9 cellular contexts compared by ENCODE assay signal in the genomic region with DNA sequence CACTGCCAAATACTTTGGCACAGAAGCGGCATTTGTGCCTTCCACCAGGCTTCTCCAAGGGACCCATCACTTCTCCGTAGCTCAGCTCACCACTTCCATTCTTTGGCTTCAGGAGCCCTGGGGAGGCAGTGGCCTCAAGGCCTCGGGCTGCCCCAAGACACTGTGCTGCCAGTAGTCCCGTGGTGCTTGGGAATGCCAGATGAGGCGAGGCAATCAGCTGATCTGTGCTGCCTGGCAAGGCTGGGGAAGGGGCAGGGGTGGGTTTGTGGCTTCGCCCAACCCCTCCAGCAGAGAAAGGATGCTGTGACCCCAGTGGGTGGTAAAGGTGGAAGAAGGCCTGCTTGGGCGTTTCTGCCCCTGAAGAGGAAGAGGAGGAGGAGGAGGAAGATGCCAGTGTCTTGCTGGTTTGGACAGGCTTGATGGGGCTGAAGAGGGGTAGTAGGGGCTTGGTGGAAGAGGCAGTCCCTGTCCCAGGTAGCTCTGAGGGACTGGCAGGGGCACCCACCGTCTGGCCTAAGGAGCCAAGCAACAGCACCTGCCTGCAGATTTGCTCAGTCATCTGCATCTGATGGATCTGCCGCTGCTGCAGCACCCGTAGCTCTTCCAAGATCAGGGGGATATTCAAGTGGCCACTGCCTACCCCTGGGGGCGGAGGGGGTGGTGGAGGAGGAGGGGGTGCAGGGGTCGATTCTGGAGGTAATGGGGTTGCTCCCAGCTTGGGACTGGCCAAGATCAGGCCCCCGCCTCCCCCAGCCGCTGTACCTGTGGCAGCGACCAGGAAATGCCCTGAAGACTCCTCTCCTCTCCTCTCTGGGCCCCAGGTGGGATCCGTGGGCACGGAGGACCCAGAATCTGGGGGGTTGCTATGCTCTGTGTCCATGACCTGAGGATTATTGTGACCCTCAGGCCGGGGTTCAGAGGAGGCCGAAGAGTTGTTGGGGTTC. TPM values are rescaled to one million over a fixed set of nuclear protein-coding genes. Genes with fewer than 3 reads are reported as not detected.
DNase-seq lines count a peak whose midpoint lies in the region; ATAC-seq and TF ChIP-seq lines count a peak whose summit lies in the region.
"Had no signal": no experiment of that assay in that cellular context is flagged by ENCODE, and none has a peak within 500 bp of the region (broad histone marks: within the 10 kb centered on the region; RNA-seq: fewer than 3 reads in every experiment).

No MANE protein-coding gene starts in this region.

- H3K4ac ChIP-seq in neuronal stem cell (ENCODE audit: low read length), result no peak overlapping the region

- H3K4me1 Mint-ChIP-seq in CD4-positive, CD25-positive, alpha-beta regulatory T cell, result peaks cover 0 to 22% (median 5%) of the 10 kb centered on the region in 4 donors
- peaks cover 23% of the 10 kb centered on the region for H3K4me1 Mint-ChIP-seq in endothelial cell (ENCODE audit: unreplicated experiment)

- H3K18ac ChIP-seq in neuronal stem cell (ENCODE audit: low read length), result peak overlapping the region; percentile 86

- ATAC-seq in CD4-positive, CD25-positive, alpha-beta regulatory T cell (ENCODE audit: low read depth in 2 of 2), result no peak

- H2BK12ac ChIP-seq in neuronal stem cell (ENCODE audit: low read length), result no peak overlapping the region

- no peak overlapping the region for H3K27ac ChIP-seq in CD4-positive, CD25-positive, alpha-beta regulatory T cell (ENCODE audit: insufficient read depth, low read length, poor library complexity, severe bottlenecking)
- H3K27ac ChIP-seq in OCI-LY3 (ENCODE audit: low read length), result no peak overlapping the region
- H3K27ac ChIP-seq in neuronal stem cell (replicated peaks; ENCODE audit: low read length), result peak overlapping the region; percentile 97

- no peaks in the 10 kb centered on the region for H3K9me3 Mint-ChIP-seq in CD4-positive, CD25-positive, alpha-beta regulatory T cell
- no peaks in the 10 kb centered on the region for H3K9me3 Mint-ChIP-seq in endothelial cell (ENCODE audit: unreplicated experiment)

- H3K23ac ChIP-seq in neuronal stem cell (ENCODE audit: low read depth, low read length, poor library complexity), result peak overlapping the region; percentile 16

- H3K36me3 Mint-ChIP-seq in CD4-positive, CD25-positive, alpha-beta regulatory T cell, result no peaks in the 10 kb centered on the region
- H3K36me3 Mint-ChIP-seq in endothelial cell (ENCODE audit: low read depth, unreplicated experiment), result peaks cover 22% of the 10 kb centered on the region

- H4K91ac ChIP-seq in neuronal stem cell (ENCODE audit: low read depth, low read length, poor library complexity), result no peak overlapping the region

- no peak overlapping the region for H2BK120ac ChIP-seq in neuronal stem cell (ENCODE audit: low read depth, low read length)

- H4K20me1 ChIP-seq in OCI-LY3 (ENCODE audit: insufficient read depth, low read length), result no peaks in the 10 kb centered on the region

- H2BK5ac ChIP-seq in neuronal stem cell (ENCODE audit: low read length), result peak overlapping the region; percentile 39

- H2AK5ac ChIP-seq in neuronal stem cell (ENCODE audit: low read depth, low read length), result peak overlapping the region; percentile 72

- H3K27me3 Mint-ChIP-seq in CD4-positive, CD25-positive, alpha-beta regulatory T cell, result peaks cover 30% of the 10 kb centered on the region
- H3K27me3 Mint-ChIP-seq in endothelial cell (ENCODE audit: unreplicated experiment), result peaks cover 2% of the 10 kb centered on the region

- H3K27me3 ChIP-seq in CD4-positive, CD25-positive, alpha-beta regulatory T cell (ENCODE audit: control insufficient read depth, insufficient read depth, low read length), result no peaks in the 10 kb centered on the region
- H3K27me3 ChIP-seq in OCI-LY3 (ENCODE audit: low read depth, low read length) (peaks cover 5% of the 10 kb centered on the region; the same call in 1 of the 2 replicates), neuronal stem cell (ENCODE audit: control insufficient read depth in 3 of 3, insufficient read depth in 3 of 3, low read depth in 1 of 3, low read length in 3 of 3) (no peaks in the 10 kb centered on the region)

- H2AFZ ChIP-seq in OCI-LY3 (ENCODE audit: low read depth, low read length) (no peak overlapping the region), neuronal stem cell (ENCODE audit: low read length) (no peak overlapping the region)

- in situ Hi-C loops in ACHN (cut with HindIII; ENCODE audit: low pct_ligation_motif_present, low pct_unique_long_range_greater_than_20kb, low sequenced_read_pairs), result no loop called here

- H3K9ac ChIP-seq in OCI-LY3 (ENCODE audit: low read length) (0 out of 2 replicates have a peak overlapping the region, but pooled peaks have one; percentile 82), neuronal stem cell (ENCODE audit: low read depth, low read length, poor library complexity) (peak overlapping the region; percentile 71)

- H3K14ac ChIP-seq in neuronal stem cell (ENCODE audit: low read length), result no peak overlapping the region

- H4K8ac ChIP-seq in neuronal stem cell (ENCODE audit: low read depth, low read length), result no peak overlapping the region

- no CpG with 5 or more reads among the region's 19 CpGs for WGBS in neuronal stem cell (ENCODE audit: extremely low coverage in 2 of 2, insufficient read length in 2 of 2, insufficient replicate concordance in 1 of 2), 2 donors

- H3K27ac Mint-ChIP-seq in CD4-positive, CD25-positive, alpha-beta regulatory T cell, result peak overlapping the region in 2 of 3 donors; percentile 32 to 95
- peak overlapping the region; percentile 93 for H3K27ac Mint-ChIP-seq in endothelial cell (ENCODE audit: unreplicated experiment)

- peaks cover 11% of the 10 kb centered on the region for H3K4me1 ChIP-seq in CD4-positive, CD25-positive, alpha-beta regulatory T cell (ENCODE audit: control insufficient read depth, insufficient read depth, low read length, poor library complexity, severe bottlenecking)
- H3K4me1 ChIP-seq in OCI-LY3 (ENCODE audit: low read length), result peaks cover 12% of the 10 kb centered on the region
- peaks cover 27 to 43% of the 10 kb centered on the region in 2 donors for H3K4me1 ChIP-seq in neuronal stem cell (ENCODE audit: control insufficient read depth in 2 of 2, insufficient read depth in 1 of 2, low read depth in 1 of 2, low read length in 2 of 2)

- H3K79me1 ChIP-seq in neuronal stem cell (ENCODE audit: low read depth, low read length), result peaks cover 11% of the 10 kb centered on the region

- no peaks in the 10 kb centered on the region for H3K9me3 ChIP-seq in CD4-positive, CD25-positive, alpha-beta regulatory T cell (ENCODE audit: control insufficient read depth in 2 of 2, low read length in 2 of 2)
- H3K9me3 ChIP-seq in OCI-LY3 (ENCODE audit: insufficient read depth, low read length) (no peaks in the 10 kb centered on the region), neuronal stem cell (replicated peaks in 1 of 2; ENCODE audit: control insufficient read depth in 2 of 2, insufficient read depth in 1 of 2, low read depth in 1 of 2, low read length in 2 of 2) (peaks cover 2 to 4% of the 10 kb centered on the region in 2 donors)

- DNase-seq in CD4-positive, CD25-positive, alpha-beta regulatory T cell, result no peak
- no peak for DNase-seq in endothelial cell (ENCODE audit: low spot score)
- DNase-seq in neuronal stem cell (ENCODE audit: low spot score), result no peak
- DNase-seq in ACHN, result no peak
- DNase-seq in NCI-H1436 (lab: John Stamatoyannopoulos, UW), result no peak
- DNase-seq in EL, result no peak
- no peak for DNase-seq in NCI-H526 treated with DMSO at 0.1 percent for 48 hours (lab: John Stamatoyannopoulos, UW)

- peak overlapping the region; percentile 88 to 94 (median 90) for H3K4me3 Mint-ChIP-seq in CD4-positive, CD25-positive, alpha-beta regulatory T cell
- H3K4me3 Mint-ChIP-seq in endothelial cell (ENCODE audit: unreplicated experiment), result peak overlapping the region; percentile 95

- H3K4me2 ChIP-seq in OCI-LY3 (ENCODE audit: low read length) (peak overlapping the region; percentile 94), neuronal stem cell (ENCODE audit: insufficient read depth, low read length, poor library complexity, severe bottlenecking) (peak overlapping the region; percentile 85)

- H3K36me3 ChIP-seq in CD4-positive, CD25-positive, alpha-beta regulatory T cell (ENCODE audit: control insufficient read depth, insufficient read depth, low read length), result no peaks in the 10 kb centered on the region
- H3K36me3 ChIP-seq in OCI-LY3 (replicated peaks; ENCODE audit: low read depth, low read length) (no peaks in the 10 kb centered on the region), neuronal stem cell (replicated peaks in 1 of 2; ENCODE audit: control insufficient read depth in 2 of 2, insufficient read depth in 2 of 2, low read length in 2 of 2) (peaks cover 41 to 79% of the 10 kb centered on the region in 2 donors)

- H3K4me3 ChIP-seq in CD4-positive, CD25-positive, alpha-beta regulatory T cell (ENCODE audit: low read depth, low read length), result no peak overlapping the region
- H3K4me3 ChIP-seq in OCI-LY3 (ENCODE audit: low read length) (peak overlapping the region; percentile 98), neuronal stem cell (ENCODE audit: low read length in 2 of 2) (peak overlapping the region; percentile 88 to 93)

- no peaks in the 10 kb centered on the region for H3K79me2 ChIP-seq in OCI-LY3 (ENCODE audit: low read length)

- no peak overlapping the region for H2BK15ac ChIP-seq in neuronal stem cell (ENCODE audit: low read length)

- TF ChIP-seq CTCF in OCI-LY3 (IDR thresholded peaks at IDR 0.05; ENCODE audit: low read depth, low read length) (no peak), endothelial cell (IDR thresholded peaks at IDR 0.05; ENCODE audit: unreplicated experiment) (no peak)

RNA-seq across cellular contexts. Expression of gene SALL2, which starts 1.3 kb away (rescaled TPM):
- total RNA-seq in CD4-positive, CD25-positive, alpha-beta regulatory T cell, result 2.8 TPM
- polyA plus RNA-seq in CD4-positive, CD25-positive, alpha-beta regulatory T cell, result 1 to 10 TPM in 3 of 4 donors, under 1 TPM in 1; 0.73 to 2.1 (median 1.9) TPM
- total RNA-seq in endothelial cell (ENCODE audit: unreplicated experiment), result 38.4 TPM
- polyA plus RNA-seq in neuronal stem cell (2013, experiment 1 of 2), result 395 TPM
- polyA plus RNA-seq in neuronal stem cell (2013, experiment 2 of 2), result 396 TPM

RNA-seq across cellular contexts. Expression of gene METTL3, which starts 13.7 kb away (rescaled TPM):
- total RNA-seq in CD4-positive, CD25-positive, alpha-beta regulatory T cell, result 59.0 TPM
- 10 to 100 TPM; 20.6 to 32.6 (median 23.9) TPM for polyA plus RNA-seq in CD4-positive, CD25-positive, alpha-beta regulatory T cell
- total RNA-seq in endothelial cell (ENCODE audit: unreplicated experiment), result 46.1 TPM
- 61.5 TPM for polyA plus RNA-seq in neuronal stem cell (2013, experiment 1 of 2)
- 63.8 TPM for polyA plus RNA-seq in neuronal stem cell (2013, experiment 2 of 2)

RNA-seq across cellular contexts. Expression of gene TOX4, which starts 47.9 kb away (rescaled TPM):
- 128 TPM for total RNA-seq in CD4-positive, CD25-positive, alpha-beta regulatory T cell
- polyA plus RNA-seq in CD4-positive, CD25-positive, alpha-beta regulatory T cell, result 100 to 1,000 TPM in 1 of 4 donors, 10 to 100 TPM in 3; 90.0 to 114 (median 95.4) TPM
- total RNA-seq in endothelial cell (ENCODE audit: unreplicated experiment), result 70.8 TPM
- 37.7 TPM for polyA plus RNA-seq in neuronal stem cell (2013, experiment 1 of 2)
- 38.0 TPM for polyA plus RNA-seq in neuronal stem cell (2013, experiment 2 of 2)

RNA-seq across cellular contexts. Expression of gene RAB2B, which starts 48.1 kb away (rescaled TPM):
- total RNA-seq in CD4-positive, CD25-positive, alpha-beta regulatory T cell, result 32.6 TPM
- polyA plus RNA-seq in CD4-positive, CD25-positive, alpha-beta regulatory T cell, result 10 to 100 TPM; 12.1 to 19.8 (median 14.8) TPM
- 25.0 TPM for total RNA-seq in endothelial cell (ENCODE audit: unreplicated experiment)
- polyA plus RNA-seq in neuronal stem cell (2013, experiment 1 of 2), result 29.9 TPM
- polyA plus RNA-seq in neuronal stem cell (2013, experiment 2 of 2), result 29.5 TPM

RNA-seq across cellular contexts. Expression of gene OR10G3, which starts 55.0 kb away (rescaled TPM):
- total RNA-seq in CD4-positive, CD25-positive, alpha-beta regulatory T cell, result not detected
- polyA plus RNA-seq in CD4-positive, CD25-positive, alpha-beta regulatory T cell, result not detected
- total RNA-seq in endothelial cell (ENCODE audit: unreplicated experiment), result not detected
- not detected for polyA plus RNA-seq in neuronal stem cell (2013, experiment 1 of 2)
- not detected for polyA plus RNA-seq in neuronal stem cell (2013, experiment 2 of 2)
- polyA plus RNA-seq: esophagus had no signal

Comparison
In these comparisons a context has a peak if more than half of its experiments do, and no peak if none do; other contexts are left out.
1. RNA of gene SALL2, which starts 1.3 kb away (total RNA-seq): 38.4 TPM in endothelial cell (single experiment); 2.8 TPM in CD4-positive, CD25-positive, alpha-beta regulatory T cell (single experiment); every median in the first group is over 10 times any median in the second.